8 cellular contexts compared by ENCODE assay signal in genomic region chr13:100089633-100090032, GRCh38. TPM values are rescaled to one million over a fixed set of nuclear protein-coding genes. Genes with fewer than 3 reads are reported as not detected.
DNase-seq lines count a peak whose midpoint lies in the region; ATAC-seq and TF ChIP-seq lines count a peak whose summit lies in the region.

No MANE protein-coding gene starts in this region.

- peak overlapping the region; percentile 87 for H3K4me2 ChIP-seq in OCI-LY7 (ENCODE audit: low read length)

- no peaks in the 10 kb centered on the region for H3K9me2 ChIP-seq in OCI-LY7 (ENCODE audit: insufficient read depth, low read length)

- no peaks in the 10 kb centered on the region for H3K79me2 ChIP-seq in OCI-LY7 (ENCODE audit: insufficient read depth, low read depth, low read length)

- CTCF ChIA-PET in OCI-LY7 (lab: Charles Lee; ENCODE audit: unreplicated experiment) = no interaction called here

- TF ChIP-seq CTCF in GM06990 (IDR thresholded peaks at IDR 0.05; ENCODE audit: insufficient read depth, low read length, poor library complexity, severe bottlenecking) (no peak), OCI-LY7 (conservative IDR thresholded peaks at IDR 0.05; ENCODE audit: low read length) (no peak), nephron (IDR thresholded peaks at IDR 0.05; ENCODE audit: unreplicated experiment in 3 of 3) (no peak)

- H3K36me3 ChIP-seq in GM06990 (ENCODE audit: control insufficient read depth, insufficient read depth, low read length) (no peaks in the 10 kb centered on the region; the same call in 1 of the 2 replicates), OCI-LY7 (ENCODE audit: insufficient read depth, low read length) (no peaks in the 10 kb centered on the region)

- peak overlapping the region; percentile 94 for H2AFZ ChIP-seq in OCI-LY7 (ENCODE audit: low read length)

- H3K9me3 Mint-ChIP-seq in effector memory CD8-positive, alpha-beta T cell = no peaks in the 10 kb centered on the region
- H3K9me3 Mint-ChIP-seq in nephron = peaks cover 2% of the 10 kb centered on the region

- H3K9me3 ChIP-seq in OCI-LY7 (ENCODE audit: low read length) = no peaks in the 10 kb centered on the region

- no peaks in the 10 kb centered on the region for H3K27me3 ChIP-seq in GM06990 (replicated peaks; ENCODE audit: control insufficient read depth, insufficient read depth, low read length)

- H3K4me1 Mint-ChIP-seq in effector memory CD8-positive, alpha-beta T cell (ENCODE audit: low read depth in 2 of 2) = peaks cover 17 to 29% of the 10 kb centered on the region in 2 donors
- H3K4me1 Mint-ChIP-seq in nephron = peaks cover 20% of the 10 kb centered on the region

- no TSS peak for BruUV-seq in OCI-LY7 (replicated peaks; lab: Mats Ljungman, UMichigan)

- no peaks in the 10 kb centered on the region for H4K20me1 ChIP-seq in OCI-LY7 (ENCODE audit: insufficient read depth, low read length)

- ATAC-seq in GM21619 (IDR thresholded peaks at IDR 0.05; ENCODE audit: unreplicated experiment) (peak; percentile 30), HG03565 (IDR thresholded peaks at IDR 0.05; ENCODE audit: unreplicated experiment) (no peak)
- ATAC-seq in effector memory CD8-positive, alpha-beta T cell (replicated peaks) = peak; percentile 72

- H3K4me1 ChIP-seq in OCI-LY7 (ENCODE audit: insufficient read depth, low read length, poor library complexity, severe bottlenecking) = no peaks in the 10 kb centered on the region

- peak overlapping the region; percentile 92 to 93 for H3K27ac Mint-ChIP-seq in effector memory CD8-positive, alpha-beta T cell
- peak overlapping the region; percentile 55 to 93 (median 77) for H3K27ac Mint-ChIP-seq in nephron

- H3K4me3 ChIP-seq in GM06990 (replicated peaks; ENCODE audit: low read depth, low read length) (peak overlapping the region; percentile 94), OCI-LY7 (ENCODE audit: low read depth, low read length, poor library complexity, severe bottlenecking) (peak overlapping the region; percentile 81)

- H3K4me3 Mint-ChIP-seq in effector memory CD8-positive, alpha-beta T cell = peak overlapping the region; percentile 94 to 96
- H3K4me3 Mint-ChIP-seq in nephron = peak overlapping the region; percentile 90 to 98 (median 96)

- DNase-seq in GM06990 (ENCODE audit: extremely low read depth, insufficient read length) (peak; percentile 16), OCI-LY7 (ENCODE audit: low spot score) (peak; percentile 4), islet precursor cell (no peak), NCI-H2029 (lab: John Stamatoyannopoulos, UW) (no peak)
- DNase-seq in effector memory CD8-positive, alpha-beta T cell = peak in 2 of 3 experiments; percentile 2 to 16

- no peak overlapping the region for H3K27ac ChIP-seq in OCI-LY7 (ENCODE audit: low read depth, low read length, poor library complexity, severe bottlenecking)

- peaks cover 2% of the 10 kb centered on the region for H3K36me3 Mint-ChIP-seq in effector memory CD8-positive, alpha-beta T cell (ENCODE audit: insufficient read depth)
- peaks cover 13% of the 10 kb centered on the region for H3K36me3 Mint-ChIP-seq in nephron (ENCODE audit: low read depth)

- intact Hi-C loops in OCI-LY7 (cut with micrococcal nuclease; ENCODE audit: unreplicated experiment) = no loop called here

- POLR2A ChIA-PET in OCI-LY7 (lab: Charles Lee) = no interaction called here

- H3K27me3 Mint-ChIP-seq in effector memory CD8-positive, alpha-beta T cell = no peaks in the 10 kb centered on the region
- H3K27me3 Mint-ChIP-seq in nephron (ENCODE audit: low read depth) = no peaks in the 10 kb centered on the region

RNA-seq across cellular contexts. Expression of gene PCCA, which starts 0.7 kb away (rescaled TPM):
- 4.4 and 7.2 TPM in 2 replicates for total RNA-seq in OCI-LY7 (2014; rRNA removed; shearing (Covaris generic))
- total RNA-seq in OCI-LY7 (2022) = 2.7 and 5.6 TPM in 2 replicates

Comparison
In these comparisons a context has a peak if more than half of its experiments do, and no peak if none do; other contexts are left out.
1. DNase-seq: peak in GM06990 (single experiment), OCI-LY7 (single experiment) and effector memory CD8-positive, alpha-beta T cell (2 of 3); none in islet precursor cell (single experiment) and NCI-H2029 (single experiment).